ENCODE assay signal across 22 cellular contexts in the genomic region with DNA sequence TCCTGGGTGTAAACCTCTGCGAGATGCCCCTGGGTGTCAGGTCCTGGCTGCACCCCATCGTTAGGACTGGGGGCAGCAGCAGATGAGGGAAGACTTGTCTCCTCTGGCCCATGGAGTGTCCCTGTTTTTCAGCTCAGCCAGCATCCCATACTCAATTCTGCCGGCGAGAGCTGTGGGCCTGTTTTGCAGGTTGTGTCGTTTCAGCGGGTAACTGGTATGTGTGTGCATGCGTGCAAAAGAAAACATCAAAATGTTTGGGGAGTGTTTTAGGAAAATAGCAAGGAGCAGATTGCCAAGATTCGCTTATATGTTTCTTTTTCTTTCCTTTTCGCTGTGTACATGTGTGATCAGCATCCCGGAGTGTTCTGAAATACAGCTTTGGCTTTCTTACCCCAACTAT.
"Had no signal": no experiment of that assay in that cellular context is flagged by ENCODE, and none has a peak within 500 bp of the region (broad histone marks: within the 10 kb centered on the region; RNA-seq: fewer than 3 reads in every experiment).

No MANE protein-coding gene starts in this region.

- H3K9me3 ChIP-seq: esophagus squamous epithelium, heart left ventricle, stomach, suprapubic skin, transverse colon, vagina had no signal

- H3K27me3 ChIP-seq: brain microvascular endothelial cell, esophagus squamous epithelium, heart left ventricle, stomach, suprapubic skin, transverse colon, vagina had no signal

- DNase-seq: activated CD4-positive, alpha-beta T cell treated with anti-CD3 and anti-CD28 coated beads, Interleukin-2, amount 10 ng/mL, durations not matched to agents 7 days and 5 days; activated CD4-positive, CD25-positive, alpha-beta regulatory T cell treated with anti-CD3 and anti-CD28 coated beads, Interleukin-2, amount 50 U/mL, for 72 hours; activated CD8-positive, alpha-beta memory T cell treated with anti-CD3 and anti-CD28 coated beads, Interleukin-2, amount 10 ng/mL, durations not matched to agents 7 days and 5 days; activated CD8-positive, alpha-beta T cell treated with anti-CD3 and anti-CD28 coated beads for 36 hours; activated gamma-delta T cell treated with Interleukin-2 at 50 U/mL for 16 hours; activated T-cell treated with anti-CD3 and anti-CD28 coated beads for 4 hours; aorta; brain microvascular endothelial cell; caudate nucleus; effector memory CD8-positive, alpha-beta T cell; esophagus squamous epithelium; heart left ventricle; stimulated activated CD4-positive, alpha-beta T cell treated with anti-CD3 and anti-CD28 coated beads, Interleukin-12 subunit alpha, Interleukin-12 subunit beta, amount 100 ng/mL, for 4 hours; stimulated activated CD4-positive, alpha-beta T cell treated with anti-CD3 and anti-CD28 coated beads, Interleukin-4, amount 100 ng/mL, for 4 hours; stomach; transverse colon; WERI-Rb-1 had no signal

- FAIRE-seq: islet of Langerhans, TTC549 had no signal

- ATAC-seq: activated CD8-positive, alpha-beta memory T cell treated with anti-CD3 and anti-CD28 coated beads, Interleukin-2, amount 10 ng/mL, durations not matched to agents 7 days and 5 days; activated CD8-positive, alpha-beta T cell treated with anti-CD3 and anti-CD28 coated beads for 36 hours; activated naive CD4-positive, alpha-beta T cell treated with anti-CD3 and anti-CD28 coated beads, Interleukin-2, amount 50 U/mL, for 72 hours; effector memory CD8-positive, alpha-beta T cell; heart left ventricle had no signal

- H3K27ac ChIP-seq: brain microvascular endothelial cell, esophagus squamous epithelium, heart left ventricle, stomach, suprapubic skin, transverse colon, vagina, WERI-Rb-1 had no signal

- H3K36me3 ChIP-seq: brain microvascular endothelial cell, suprapubic skin, transverse colon, vagina had no signal

- H3K4me3 ChIP-seq: esophagus squamous epithelium, heart left ventricle, stomach, suprapubic skin, transverse colon, vagina had no signal
